Comparison of ENCODE assay signal across 8 cellular contexts in the genomic region with DNA sequence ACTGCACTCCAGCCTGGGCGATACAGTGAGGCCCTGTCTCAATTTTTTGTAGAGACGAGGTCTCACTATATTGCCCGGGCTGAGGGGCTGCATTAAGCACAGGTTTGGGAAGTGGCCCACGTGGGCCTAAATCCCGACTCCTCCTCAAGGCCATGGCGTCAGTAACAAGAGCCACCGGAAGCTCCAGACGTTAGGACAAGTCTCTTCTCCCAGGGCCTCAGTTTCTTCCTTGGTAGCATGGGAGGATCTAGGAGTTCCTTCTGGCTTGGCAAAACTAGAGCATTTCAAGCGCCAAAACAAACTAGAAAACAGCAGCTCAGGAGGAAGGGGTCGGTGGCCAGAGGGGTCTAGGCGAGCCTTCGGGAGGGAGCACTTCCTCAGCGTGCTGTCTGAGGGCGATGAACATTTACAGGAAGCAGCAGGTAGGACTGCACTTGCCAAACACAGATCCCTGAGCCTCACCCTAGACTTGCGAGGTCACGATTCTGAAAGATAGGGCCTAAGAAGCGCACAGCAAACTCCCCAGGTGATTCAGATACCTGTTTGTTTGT. TPM values are rescaled to one million over a fixed set of nuclear protein-coding genes. Genes with fewer than 3 reads are reported as not detected.
DNase-seq lines count a peak whose midpoint lies in the region; ATAC-seq, FAIRE-seq and TF ChIP-seq lines count a peak whose summit lies in the region.

No MANE protein-coding gene starts in this region.

- H3K79me2 ChIP-seq in ACC112 (ENCODE audit: control insufficient read depth, insufficient read depth, low read length, unreplicated experiment) (peaks cover 24% of the 10 kb centered on the region), K562 (ENCODE audit: control insufficient read depth, insufficient read depth, low read length) (peaks cover 58% of the 10 kb centered on the region)

- intact Hi-C loops in K562 (cut with micrococcal nuclease) (loop anchor here (1.0 to 10.0 kb wide), 3 partner anchors 110 to 358 kb away; partner anchors contain the start of gene DIS3L), right lobe of liver (cut with DNase I) (loop anchor here (10.0 kb wide), 2 partner anchors 112 to 202 kb away; partner anchors contain the start of genes MAP2K1 (in 2 of the 2) and DIS3L (in 1 of the 2)), thyroid gland (cut with DNase I) (loop anchor here (2.0 kb wide), 1 partner anchor 110 kb away; the partner anchor contains the start of gene MAP2K1)

- FAIRE-seq in K562 (lab: Jason Lieb, UNC), result peak; percentile 6

- H3K4me2 ChIP-seq in K562 (ENCODE audit: insufficient read depth, low read length), result peak overlapping the region; percentile 92

- peak overlapping the region; percentile 95 for H3K9ac ChIP-seq in K562 (ENCODE audit: insufficient read depth in 1 of 2, low read depth in 2 of 2, low read length in 2 of 2)

- H3K4me1 ChIP-seq in ACC112 (ENCODE audit: control insufficient read depth, insufficient read depth, low read length, unreplicated experiment) (peaks cover 10% of the 10 kb centered on the region), K562 (replicated peaks in 1 of 2; ENCODE audit: control insufficient read depth in 2 of 2, insufficient read depth in 2 of 2, low read length in 2 of 2) (peaks cover 5 to 7% of the 10 kb centered on the region in 2 experiments), right lobe of liver (peaks cover 0 to 34% (median 10%) of the 10 kb centered on the region in 4 donors), thyroid gland (peaks cover 11 to 12% of the 10 kb centered on the region in 2 donors)

- CTCF ChIA-PET in K562 (lab: Yijun Ruan, JAX; ENCODE audit: low intra/inter-chr PET ratio), result interaction anchor here (1.6 kb wide), 1 partner anchor 109 kb away, joined by 4 read pairs; no protein-coding TSS in a partner anchor

- H2AFZ ChIP-seq in ACC112 (ENCODE audit: low read length, unreplicated experiment) (peak overlapping the region; percentile 23), K562 (ENCODE audit: low read depth, low read length) (peak overlapping the region; percentile 71)

- BruUV-seq in K562 (replicated peaks; lab: Mats Ljungman, UMichigan), result no TSS peak

- no peaks in the 10 kb centered on the region for H3K9me1 ChIP-seq in K562 (ENCODE audit: control insufficient read depth, insufficient read depth, low read length)

- H3K36me3 ChIP-seq in ACC112 (ENCODE audit: insufficient read depth, low read length), result peaks cover 40% of the 10 kb centered on the region
- peaks cover 90% of the 10 kb centered on the region for H3K36me3 ChIP-seq in K562 (ENCODE audit: control insufficient read depth, insufficient read depth, low read length)
- H3K36me3 ChIP-seq in right lobe of liver, result peaks cover 2 to 65% (median 32%) of the 10 kb centered on the region in 4 donors
- H3K36me3 ChIP-seq in thyroid gland, result peaks cover 39 to 57% of the 10 kb centered on the region in 2 donors

- TF ChIP-seq CTCF in K562 (IDR thresholded peaks at IDR 0.05 in 2 of 3, conservative IDR thresholded peaks at IDR 0.05 in 1 of 3; ENCODE audit: insufficient read depth in 2 of 3, low read depth in 1 of 3, low read length in 3 of 3) (no peak), right lobe of liver (IDR thresholded peaks at IDR 0.05) (no peak), thyroid gland (IDR thresholded peaks at IDR 0.05) (no peak)

- POLR2A ChIA-PET in K562 (lab: Yijun Ruan, JAX), result interaction anchor here (0.6 to 2.1 kb wide), 21 partner anchors 8 to 664 kb away, joined by 3 to 8 read pairs (median 3); partner anchors contain the start of genes MAP2K1 and ZWILCH

- ATAC-seq in GM18867 (IDR thresholded peaks at IDR 0.05; ENCODE audit: unreplicated experiment), result peak; percentile 12
- ATAC-seq in K562, result peak; percentile 26
- peak; percentile 32 to 43 (median 34) for ATAC-seq in right lobe of liver
- no peak for ATAC-seq in GM21360 (IDR thresholded peaks at IDR 0.05; ENCODE audit: unreplicated experiment)

- no peak for TF ChIP-seq POLR2A in K562 (conservative IDR thresholded peaks at IDR 0.05)
- TF ChIP-seq POLR2A in right lobe of liver (IDR thresholded peaks at IDR 0.05), result no peak
- no peak for TF ChIP-seq POLR2A in thyroid gland (IDR thresholded peaks at IDR 0.05)

- peak; percentile 49 to 53 for DNase-seq in Kasumi-1 (lab: John Stamatoyannopoulos, UW)
- DNase-seq in K562 (ENCODE audit: extremely low read depth in 1 of 4, low spot score in 3 of 4), result peak; percentile 30 to 58 (median 38)
- no peak for DNase-seq in right lobe of liver
- no peak for DNase-seq in thyroid gland
- no peak for DNase-seq in AG08396 (ENCODE audit: low spot score)

- no peak for TF ChIP-seq EP300 in K562 (IDR thresholded peaks at IDR 0.05; ENCODE audit: low read length)

- peaks cover 18% of the 10 kb centered on the region for H4K20me1 ChIP-seq in K562 (replicated peaks; ENCODE audit: control insufficient read depth, insufficient read depth, low read length)

- H3K27me3 ChIP-seq in ACC112 (ENCODE audit: insufficient read depth, low read length) (no peaks in the 10 kb centered on the region), K562 (ENCODE audit: control insufficient read depth in 2 of 2, insufficient read depth in 2 of 2, low read length in 2 of 2) (no peaks in the 10 kb centered on the region), right lobe of liver (no peaks in the 10 kb centered on the region), thyroid gland (no peaks in the 10 kb centered on the region)

- 4% methylated on average over 17 of the region's 17 CpGs for WGBS in K562 (ENCODE audit: insufficient coverage, low coverage, missing lambda C conversion rate)
- WGBS in right lobe of liver (ENCODE audit: insufficient coverage, low coverage, low lambda C conversion rate, missing lambda C conversion rate), result 0% methylated on average over 11 of the region's 17 CpGs
- 17 to 18% methylated on average over 15 to 17 of the region's 17 CpGs for WGBS in thyroid gland, 2 donors

- TF ChIP-seq RAD21 in K562 (CRISPR knock-in tag; conservative IDR thresholded peaks at IDR 0.05 in 1 of 2, IDR thresholded peaks at IDR 0.05 in 1 of 2), result no peak

- peak overlapping the region; percentile 61 for H3K27ac ChIP-seq in ACC112 (ENCODE audit: low read depth, low read length)
- peak overlapping the region; percentile 93 for H3K27ac ChIP-seq in K562 (ENCODE audit: extremely low read depth, low read depth, low read length)
- H3K27ac ChIP-seq in right lobe of liver, result peak overlapping the region; percentile 65 to 85 (median 75)
- H3K27ac ChIP-seq in thyroid gland, result peak overlapping the region; percentile 45 to 69 (median 62)

- H3K4me3 ChIP-seq in ACC112 (ENCODE audit: low read depth, low read length) (peak overlapping the region; percentile 98), K562 (peak overlapping the region; percentile 83), right lobe of liver (peak overlapping the region; percentile 83 to 93 (median 90)), thyroid gland (replicated peaks in 1 of 3) (peak overlapping the region; percentile 15 to 96 (median 86))

- in situ Hi-C loops in K562 (cut with MboI), result no loop called here

- H3K9me3 ChIP-seq in K562 (replicated peaks; ENCODE audit: control insufficient read depth, insufficient read depth, low read depth, low read length) (no peaks in the 10 kb centered on the region), right lobe of liver (no peaks in the 10 kb centered on the region), thyroid gland (no peaks in the 10 kb centered on the region)

RNA-seq across cellular contexts. Expression of gene SNAPC5, which starts 0.5 kb away (rescaled TPM):
- 14.2 and 24.9 TPM in 2 replicates for total RNA-seq in K562 (2011; cell fraction: chromatin; rRNA removed; ENCODE audit: low replicate concordance)
- 11.8 and 12.1 TPM in 2 replicates for total RNA-seq in K562 (2011; cell fraction: nucleolus; rRNA removed)
- total RNA-seq in K562 (2011; cell fraction: nucleoplasm; rRNA removed), result 17.7 and 25.2 TPM in 2 replicates
- total RNA-seq in K562 (2014; rRNA removed) (67.2 and 96.5 TPM in 2 replicates), K562 (2014; rRNA removed; fragmentation: Illumina TruSeq; extraction: Trizol) (102 and 112 TPM in 2 replicates), K562 (2015; rRNA removed; fragmentation: Illumina TruSeq; extraction: Trizol) (77.0 and 79.9 TPM in 2 replicates), K562 (2021) (56.7 and 57.0 TPM in 2 replicates), right lobe of liver (10 to 100 TPM; 11.8 to 23.1 (median 16.2) TPM), thyroid gland (10 to 100 TPM; 26.3 to 79.2 (median 40.5) TPM)
- polyA plus RNA-seq in K562 (2011; rRNA removed) (40.6 and 52.8 TPM in 2 replicates), K562 (2014; fragmentation: Illumina TruSeq; extraction: Trizol) (116 and 118 TPM in 2 replicates), K562 (2014; fragmentation: Nextera tagmentation; extraction: Ambion mirVana) (100 to 1,000 TPM; 155 TPM), K562 (2014; rRNA removed) (70.5 and 80.8 TPM in 2 replicates)
- polyA plus RNA-seq in K562 (2011; cell fraction: cytosol; rRNA removed), result 32.9 and 35.6 TPM in 2 replicates
- polyA plus RNA-seq in K562 (2011; cell fraction: nucleus; rRNA removed), result 14.5 and 16.3 TPM in 2 replicates
- polyA plus RNA-seq in K562 (2012), result 44.1 and 78.8 TPM in 2 replicates
- 48.9 and 54.3 TPM in 2 replicates for polyA minus RNA-seq in K562 (2011; rRNA and poly(A)+ RNA removed)
- 21.3 and 26.0 TPM in 2 replicates for polyA minus RNA-seq in K562 (2011; cell fraction: cytosol; rRNA and poly(A)+ RNA removed)
- 6.6 and 10.2 TPM in 2 replicates for polyA minus RNA-seq in K562 (2011; cell fraction: nucleus; rRNA and poly(A)+ RNA removed)

RNA-seq across cellular contexts. Expression of gene RPL4, which starts 7.6 kb away (rescaled TPM):
- 868 and 1,170 TPM in 2 replicates for total RNA-seq in K562 (2011; cell fraction: chromatin; rRNA removed; ENCODE audit: low replicate concordance)
- 749 and 792 TPM in 2 replicates for total RNA-seq in K562 (2011; cell fraction: nucleolus; rRNA removed)
- total RNA-seq in K562 (2011; cell fraction: nucleoplasm; rRNA removed), result 1,332 and 2,067 TPM in 2 replicates
- 2,055 and 3,520 TPM in 2 replicates for total RNA-seq in K562 (2014; rRNA removed)
- total RNA-seq in K562 (2014; rRNA removed; fragmentation: Illumina TruSeq; extraction: Trizol), result 5,714 and 5,919 TPM in 2 replicates
- total RNA-seq in K562 (2015; rRNA removed; fragmentation: Illumina TruSeq; extraction: Trizol), result 4,633 and 5,069 TPM in 2 replicates
- total RNA-seq in K562 (2021), result 3,792 and 4,028 TPM in 2 replicates
- polyA plus RNA-seq in K562 (2011; rRNA removed), result 6,235 and 7,065 TPM in 2 replicates
- polyA plus RNA-seq in K562 (2011; cell fraction: cytosol; rRNA removed), result 6,584 and 7,119 TPM in 2 replicates
- polyA plus RNA-seq in K562 (2011; cell fraction: nucleus; rRNA removed), result 2,026 and 2,907 TPM in 2 replicates
- 3,604 and 6,192 TPM in 2 replicates for polyA plus RNA-seq in K562 (2012)
- 7,372 and 7,760 TPM in 2 replicates for polyA plus RNA-seq in K562 (2014; fragmentation: Illumina TruSeq; extraction: Trizol)
- polyA plus RNA-seq in K562 (2014; fragmentation: Nextera tagmentation; extraction: Ambion mirVana), result 1,000 to 10,000 TPM; 3,604 to 3,827 TPM
- polyA plus RNA-seq in K562 (2014; rRNA removed), result 5,294 and 6,049 TPM in 2 replicates
- 4,239 and 4,627 TPM in 2 replicates for polyA minus RNA-seq in K562 (2011; rRNA and poly(A)+ RNA removed)
- 1,872 and 2,124 TPM in 2 replicates for polyA minus RNA-seq in K562 (2011; cell fraction: cytosol; rRNA and poly(A)+ RNA removed)
- 545 and 1,155 TPM in 2 replicates for polyA minus RNA-seq in K562 (2011; cell fraction: nucleus; rRNA and poly(A)+ RNA removed)
- total RNA-seq in right lobe of liver, result 1,000 to 10,000 TPM in 2 of 6 experiments, 100 to 1,000 TPM in 4; 643 to 1,390 (median 819) TPM
- total RNA-seq in thyroid gland, result 1,000 to 10,000 TPM; 3,485 to 7,540 (median 5,598) TPM

RNA-seq across cellular contexts. Expression of gene ZWILCH, which starts 8.1 kb away (rescaled TPM):
- 42.4 and 73.0 TPM in 2 replicates for total RNA-seq in K562 (2011; cell fraction: chromatin; rRNA removed; ENCODE audit: low replicate concordance)
- 19.2 and 19.7 TPM in 2 replicates for total RNA-seq in K562 (2011; cell fraction: nucleolus; rRNA removed)
- 28.9 and 36.6 TPM in 2 replicates for total RNA-seq in K562 (2011; cell fraction: nucleoplasm; rRNA removed)
- 25.4 and 35.2 TPM in 2 replicates for total RNA-seq in K562 (2014; rRNA removed)
- total RNA-seq in K562 (2014; rRNA removed; fragmentation: Illumina TruSeq; extraction: Trizol), result 59.3 and 62.6 TPM in 2 replicates
- 46.8 and 52.0 TPM in 2 replicates for total RNA-seq in K562 (2015; rRNA removed; fragmentation: Illumina TruSeq; extraction: Trizol)
- total RNA-seq in K562 (2021), result 36.9 and 41.4 TPM in 2 replicates
- 53.6 and 78.7 TPM in 2 replicates for polyA plus RNA-seq in K562 (2011; rRNA removed)
- 10.3 and 13.4 TPM in 2 replicates for polyA plus RNA-seq in K562 (2011; cell fraction: cytosol; rRNA removed)
- polyA plus RNA-seq in K562 (2011; cell fraction: nucleus; rRNA removed), result 22.1 and 25.2 TPM in 2 replicates
- 30.2 and 42.2 TPM in 2 replicates for polyA plus RNA-seq in K562 (2012)
- polyA plus RNA-seq in K562 (2014; fragmentation: Illumina TruSeq; extraction: Trizol), result 42.9 and 52.1 TPM in 2 replicates
- 10 to 100 TPM; 93.2 to 94.2 TPM for polyA plus RNA-seq in K562 (2014; fragmentation: Nextera tagmentation; extraction: Ambion mirVana)
- 26.7 and 32.8 TPM in 2 replicates for polyA plus RNA-seq in K562 (2014; rRNA removed)
- polyA minus RNA-seq in K562 (2011; rRNA and poly(A)+ RNA removed), result 51.6 and 57.2 TPM in 2 replicates
- 17.5 and 32.3 TPM in 2 replicates for polyA minus RNA-seq in K562 (2011; cell fraction: cytosol; rRNA and poly(A)+ RNA removed)
- 8.5 and 20.5 TPM in 2 replicates for polyA minus RNA-seq in K562 (2011; cell fraction: nucleus; rRNA and poly(A)+ RNA removed)
- 1 to 10 TPM; 1.1 to 4.9 (median 2.5) TPM for total RNA-seq in right lobe of liver
- total RNA-seq in thyroid gland, result 1 to 10 TPM; 3.8 to 6.4 (median 5.3) TPM

Comparison
In these comparisons a context has a peak if more than half of its experiments do, and no peak if none do; other contexts are left out.
1. DNase-seq: peak in Kasumi-1 (2 of 2) and K562 (4 of 4); none in right lobe of liver (0 of 3), thyroid gland (0 of 2) and AG08396 (single experiment).
2. Peak in every context shown above with its lines, with median percentiles within 50 percentile points of each other: H3K27ac ChIP-seq and H3K4me3 ChIP-seq.